ENCODE assay signal across 13 cellular contexts in the genomic region with DNA sequence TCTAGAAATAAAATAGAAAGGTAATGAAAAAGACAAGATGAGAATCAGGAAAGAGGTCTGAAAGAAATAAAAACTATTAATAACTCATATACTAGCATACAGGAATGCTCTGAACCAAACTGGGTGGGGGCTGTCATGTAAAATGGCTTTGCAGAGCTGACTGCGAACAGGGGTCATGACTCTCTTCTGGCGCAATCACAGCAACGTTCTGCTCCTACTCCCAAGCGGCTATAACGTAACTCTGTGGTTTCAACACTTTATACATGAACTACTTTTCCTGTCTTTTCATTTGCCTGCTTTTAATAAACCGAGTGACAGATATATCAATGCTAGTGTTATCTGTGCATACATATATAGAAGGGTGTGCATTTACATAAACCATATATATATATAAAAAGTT.
DNase-seq lines count a peak whose midpoint lies in the region; ATAC-seq and TF ChIP-seq lines count a peak whose summit lies in the region.
"Had no signal": no experiment of that assay in that cellular context is flagged by ENCODE, and none has a peak within 500 bp of the region (broad histone marks: within the 10 kb centered on the region; RNA-seq: fewer than 3 reads in every experiment).

No MANE protein-coding gene starts in this region.

- H3K9ac ChIP-seq in fibroblast of lung (ENCODE audit: insufficient read depth, low read length): no peak overlapping the region

- H3K4me3 ChIP-seq in fibroblast of lung (replicated peaks in 1 of 4; ENCODE audit: control extremely low read depth in 1 of 4, insufficient read depth in 1 of 4, low read depth in 3 of 4, low read length in 4 of 4): peak overlapping the region in 1 of 4 experiments; percentile 16

- no peaks in the 10 kb centered on the region for H3K36me3 ChIP-seq in fibroblast of lung (ENCODE audit: control insufficient read depth, insufficient read depth, low read length)

- H3K4me2 ChIP-seq in fibroblast of lung (ENCODE audit: extremely low read depth, insufficient read depth, low read length): peak overlapping the region; percentile 7

- TF ChIP-seq CTCF in fibroblast of lung (conservative IDR thresholded peaks at IDR 0.05 in 1 of 2, IDR thresholded peaks at IDR 0.05 in 1 of 2; ENCODE audit: low read depth in 1 of 2, low read length in 2 of 2): no peak
- no peak for TF ChIP-seq CTCF in omental fat pad (IDR thresholded peaks at IDR 0.05)

- ATAC-seq in omental fat pad (ENCODE audit: low FRiP score) (peak; percentile 71), GM21825 (IDR thresholded peaks at IDR 0.05; ENCODE audit: unreplicated experiment) (no peak), GM19328 (IDR thresholded peaks at IDR 0.05; ENCODE audit: unreplicated experiment) (no peak)
- ATAC-seq: activated CD8-positive, alpha-beta T cell treated with anti-CD3 and anti-CD28 coated beads, Interleukin-2, amount 10 ng/mL, durations not matched to agents 7 days and 5 days had no signal

- H3K9me3 ChIP-seq in fibroblast of lung (ENCODE audit: control insufficient read depth, insufficient read depth, low read depth, low read length): no peaks in the 10 kb centered on the region

- no peak overlapping the region for H2AFZ ChIP-seq in fibroblast of lung (ENCODE audit: low read length)

- no peak overlapping the region for H3K27ac ChIP-seq in fibroblast of lung (ENCODE audit: insufficient read depth, low read length)

- peaks cover 3% of the 10 kb centered on the region for H3K79me2 ChIP-seq in fibroblast of lung (ENCODE audit: control insufficient read depth, insufficient read depth, low read length)

- DNase-seq in GF-D8 (lab: John Stamatoyannopoulos, UW): peak; percentile 40
- DNase-seq in NOMO-1 treated with dmso at 0.1 percent for 144 hours (lab: John Stamatoyannopoulos, UW; ENCODE audit: unreplicated experiment): peak; percentile 88
- peak; percentile 57 to 96 for DNase-seq in fibroblast of lung (ENCODE audit: low read depth in 2 of 2)
- no peak for DNase-seq in omental fat pad (ENCODE audit: low spot score)
- DNase-seq in HuH-7.5 (ENCODE audit: low spot score): no peak
- no peak for DNase-seq in GOT3 (lab: John Stamatoyannopoulos, UW)
- DNase-seq: activated CD8-positive, alpha-beta T cell treated with anti-CD3 and anti-CD28 coated beads, Interleukin-2, amount 10 ng/mL, durations not matched to agents 7 days and 5 days; COR-L47; MM.1S; naive B cell; NCI-H774 had no signal

- no peaks in the 10 kb centered on the region for H4K20me1 ChIP-seq in fibroblast of lung (ENCODE audit: control insufficient read depth, extremely low read depth, insufficient read depth, low read length)

- H3K4me1 ChIP-seq in fibroblast of lung (ENCODE audit: control insufficient read depth, extremely low read depth, insufficient read depth, low read length): peaks cover 3% of the 10 kb centered on the region

- no peaks in the 10 kb centered on the region for H3K27me3 ChIP-seq in fibroblast of lung (ENCODE audit: control insufficient read depth, insufficient read depth, low read length)

Comparison
In these comparisons a context has a peak if more than half of its experiments do, and no peak if none do; other contexts are left out.
1. DNase-seq: peak in GF-D8 (single experiment), NOMO-1 treated with dmso at 0.1 percent for 144 hours (single experiment) and fibroblast of lung (2 of 2); none in omental fat pad (single experiment), HuH-7.5 (single experiment) and GOT3 (single experiment).